Comparison of ENCODE assay signal across 17 cellular contexts in genomic region chr6:14571001-14571400, GRCh38.
DNase-seq lines count a peak whose midpoint lies in the region; ATAC-seq lines count a peak whose summit lies in the region.
"Had no signal": no experiment of that assay in that cellular context is flagged by ENCODE, and none has a peak within 500 bp of the region (broad histone marks: within the 10 kb centered on the region; RNA-seq: fewer than 3 reads in every experiment).

No MANE protein-coding gene starts in this region.

- DNase-seq in activated T-cell treated with anti-CD3 and anti-CD28 coated beads, Interleukin-2, amount 50 U/mL, for 72 hours: no peak
- DNase-seq in activated T-cell treated with anti-CD3 and anti-CD28 coated beads, Interleukin-2, amount 50 U/mL, for 24 hours: no peak
- no peak for DNase-seq in neuronal stem cell (ENCODE audit: low spot score)
- DNase-seq in stimulated activated naive B cell treated with anti-CD40 and anti-IgM and Interleukin-4, amounts not matched to agents 10 μg/mL and 1 μg/mL and 100 μg/mL, for 72 hours: no peak
- no peak for DNase-seq in activated CD4-positive, alpha-beta T cell treated with anti-CD3 and anti-CD28 coated beads for 48 hours
- DNase-seq: AML-193; Caco-2; Calu3; CD4-positive, alpha-beta T cell; CD8-positive, alpha-beta T cell; DMS79 treated with DMSO at 0.1 percent for 48 hours; GF-D8 had no signal

- H2AFZ ChIP-seq in neuronal stem cell (ENCODE audit: low read length): no peak overlapping the region

- H3K27ac ChIP-seq in neuronal stem cell (replicated peaks; ENCODE audit: low read length): no peak overlapping the region
- H3K27ac ChIP-seq: 22Rv1; BLaER1 treated with 17β-estradiol and CSF1 and Interleukin-3, amounts not matched to agents 10 nM and 100 nM; C4-2B had no signal

- no peak overlapping the region for H2BK12ac ChIP-seq in neuronal stem cell (ENCODE audit: low read length)

- H3K27me3 Mint-ChIP-seq in activated T-cell treated with anti-CD3 and anti-CD28 coated beads, Interleukin-2, amount 50 U/mL, for 72 hours (ENCODE audit: low read depth): no peaks in the 10 kb centered on the region
- peaks cover 2% of the 10 kb centered on the region for H3K27me3 Mint-ChIP-seq in activated T-cell treated with anti-CD3 and anti-CD28 coated beads, Interleukin-2, amount 50 U/mL, for 24 hours
- no peaks in the 10 kb centered on the region for H3K27me3 Mint-ChIP-seq in stimulated activated naive B cell treated with anti-CD40 and anti-IgM and Interleukin-4, amounts not matched to agents 10 μg/mL and 1 μg/mL and 100 μg/mL, for 72 hours
- H3K27me3 Mint-ChIP-seq: B cell; CD4-positive, alpha-beta T cell had no signal

- H2AK5ac ChIP-seq in neuronal stem cell (ENCODE audit: low read depth, low read length): no peak overlapping the region

- H3K4ac ChIP-seq in neuronal stem cell (ENCODE audit: low read length): no peak overlapping the region

- H3K4me2 ChIP-seq in neuronal stem cell (ENCODE audit: insufficient read depth, low read length, poor library complexity, severe bottlenecking): no peak overlapping the region
- H3K4me2 ChIP-seq: A549 had no signal

- ATAC-seq in activated T-cell treated with anti-CD3 and anti-CD28 coated beads, Interleukin-2, amount 50 U/mL, for 72 hours (replicated peaks in 1 of 2): no peak
- no peak for ATAC-seq in stimulated activated naive B cell treated with anti-CD40 and anti-IgM and Interleukin-4, amounts not matched to agents 10 μg/mL and 1 μg/mL and 100 μg/mL, for 72 hours (replicated peaks)
- ATAC-seq: A549; CD8-positive, alpha-beta T cell had no signal

- no peak overlapping the region for H3K18ac ChIP-seq in neuronal stem cell (ENCODE audit: low read length)

- no peak overlapping the region for H4K8ac ChIP-seq in neuronal stem cell (ENCODE audit: low read depth, low read length)

- peaks cover 6% of the 10 kb centered on the region for H3K4me1 Mint-ChIP-seq in activated T-cell treated with anti-CD3 and anti-CD28 coated beads, Interleukin-2, amount 50 U/mL, for 72 hours (ENCODE audit: low read depth)
- peaks cover 5% of the 10 kb centered on the region for H3K4me1 Mint-ChIP-seq in activated T-cell treated with anti-CD3 and anti-CD28 coated beads, Interleukin-2, amount 50 U/mL, for 24 hours (ENCODE audit: low read depth)
- peaks cover 58 to 77% of the 10 kb centered on the region in 2 donors for H3K4me1 Mint-ChIP-seq in stimulated activated naive B cell treated with anti-CD40 and anti-IgM and Interleukin-4, amounts not matched to agents 10 μg/mL and 1 μg/mL and 100 μg/mL, for 72 hours

- H3K9me3 Mint-ChIP-seq in activated T-cell treated with anti-CD3 and anti-CD28 coated beads, Interleukin-2, amount 50 U/mL, for 72 hours: peaks cover 0 to 1% of the 10 kb centered on the region in 2 donors
- peaks cover under 1% of the 10 kb centered on the region for H3K9me3 Mint-ChIP-seq in activated T-cell treated with anti-CD3 and anti-CD28 coated beads, Interleukin-2, amount 50 U/mL, for 24 hours
- H3K9me3 Mint-ChIP-seq in stimulated activated naive B cell treated with anti-CD40 and anti-IgM and Interleukin-4, amounts not matched to agents 10 μg/mL and 1 μg/mL and 100 μg/mL, for 72 hours: peaks cover 5 to 9% of the 10 kb centered on the region in 2 donors
- H3K9me3 Mint-ChIP-seq: CD4-positive, alpha-beta T cell; CD8-positive, alpha-beta T cell had no signal

- peak overlapping the region; percentile 8 for H3K27ac Mint-ChIP-seq in activated T-cell treated with anti-CD3 and anti-CD28 coated beads, Interleukin-2, amount 50 U/mL, for 72 hours
- no peak overlapping the region for H3K27ac Mint-ChIP-seq in activated T-cell treated with anti-CD3 and anti-CD28 coated beads, Interleukin-2, amount 50 U/mL, for 24 hours
- peak overlapping the region; percentile 78 for H3K27ac Mint-ChIP-seq in stimulated activated naive B cell treated with anti-CD40 and anti-IgM and Interleukin-4, amounts not matched to agents 10 μg/mL and 1 μg/mL and 100 μg/mL, for 72 hours
- H3K27ac Mint-ChIP-seq: CD4-positive, alpha-beta T cell; CD8-positive, alpha-beta T cell had no signal

- no peak overlapping the region for H2BK5ac ChIP-seq in neuronal stem cell (ENCODE audit: low read length)

- no CpG with 5 or more reads among the region's 8 CpGs for WGBS in neuronal stem cell (ENCODE audit: extremely low coverage in 2 of 2, insufficient read length in 2 of 2, insufficient replicate concordance in 1 of 2), 2 donors

- H3K4me1 ChIP-seq in neuronal stem cell (ENCODE audit: control insufficient read depth in 2 of 2, insufficient read depth in 1 of 2, low read depth in 1 of 2, low read length in 2 of 2): peaks cover 0 to 2% of the 10 kb centered on the region in 2 donors

- H3K9ac ChIP-seq in neuronal stem cell (ENCODE audit: low read depth, low read length, poor library complexity): no peak overlapping the region
- H3K9ac ChIP-seq: BLaER1 treated with 17β-estradiol and CSF1 and Interleukin-3, amounts not matched to agents 10 nM and 100 nM had no signal

- H3K4me3 ChIP-seq in neuronal stem cell (ENCODE audit: low read length in 2 of 2): no peak overlapping the region
- H3K4me3 ChIP-seq: A549; BLaER1 treated with 17β-estradiol and CSF1 and Interleukin-3, amounts not matched to agents 10 nM and 100 nM had no signal

- H2BK15ac ChIP-seq in neuronal stem cell (ENCODE audit: low read length): peak overlapping the region; percentile 54

- no peak overlapping the region for H2BK120ac ChIP-seq in neuronal stem cell (ENCODE audit: low read depth, low read length)

- H3K14ac ChIP-seq in neuronal stem cell (ENCODE audit: low read length): no peak overlapping the region

- H3K23ac ChIP-seq in neuronal stem cell (ENCODE audit: low read depth, low read length, poor library complexity): no peak overlapping the region

- no peak overlapping the region for H3K4me3 Mint-ChIP-seq in activated T-cell treated with anti-CD3 and anti-CD28 coated beads, Interleukin-2, amount 50 U/mL, for 72 hours
- H3K4me3 Mint-ChIP-seq in activated T-cell treated with anti-CD3 and anti-CD28 coated beads, Interleukin-2, amount 50 U/mL, for 24 hours: no peak overlapping the region
- H3K4me3 Mint-ChIP-seq in stimulated activated naive B cell treated with anti-CD40 and anti-IgM and Interleukin-4, amounts not matched to agents 10 μg/mL and 1 μg/mL and 100 μg/mL, for 72 hours: no peak overlapping the region
- H3K4me3 Mint-ChIP-seq: B cell; CD4-positive, alpha-beta T cell; CD8-positive, alpha-beta T cell had no signal

- H3K27me3 ChIP-seq in neuronal stem cell (ENCODE audit: control insufficient read depth in 3 of 3, insufficient read depth in 3 of 3, low read depth in 1 of 3, low read length in 3 of 3): peaks cover 0 to 6% (median 0%) of the 10 kb centered on the region in 3 experiments
- H3K27me3 ChIP-seq: BLaER1 treated with 17β-estradiol and CSF1 and Interleukin-3, amounts not matched to agents 10 nM and 100 nM had no signal

- no peak overlapping the region for H4K91ac ChIP-seq in neuronal stem cell (ENCODE audit: low read depth, low read length, poor library complexity)

- no peaks in the 10 kb centered on the region for H3K79me1 ChIP-seq in neuronal stem cell (ENCODE audit: low read depth, low read length)

- no peaks in the 10 kb centered on the region for H3K9me3 ChIP-seq in neuronal stem cell (replicated peaks in 1 of 2; ENCODE audit: control insufficient read depth in 2 of 2, insufficient read depth in 1 of 2, low read depth in 1 of 2, low read length in 2 of 2)
- H3K9me3 ChIP-seq: A549, Caco-2 had no signal

- H3K36me3 Mint-ChIP-seq in activated T-cell treated with anti-CD3 and anti-CD28 coated beads, Interleukin-2, amount 50 U/mL, for 72 hours (ENCODE audit: insufficient read depth in 2 of 2): peaks cover 1 to 6% of the 10 kb centered on the region in 2 donors
- no peaks in the 10 kb centered on the region for H3K36me3 Mint-ChIP-seq in activated T-cell treated with anti-CD3 and anti-CD28 coated beads, Interleukin-2, amount 50 U/mL, for 24 hours (ENCODE audit: low read depth)
- H3K36me3 Mint-ChIP-seq in stimulated activated naive B cell treated with anti-CD40 and anti-IgM and Interleukin-4, amounts not matched to agents 10 μg/mL and 1 μg/mL and 100 μg/mL, for 72 hours: peaks cover 3 to 14% of the 10 kb centered on the region in 2 donors
- H3K36me3 Mint-ChIP-seq: CD8-positive, alpha-beta T cell had no signal

- no peaks in the 10 kb centered on the region for H3K36me3 ChIP-seq in neuronal stem cell (replicated peaks in 1 of 2; ENCODE audit: control insufficient read depth in 2 of 2, insufficient read depth in 2 of 2, low read length in 2 of 2)
- H3K36me3 ChIP-seq: BLaER1 treated with 17β-estradiol and CSF1 and Interleukin-3, amounts not matched to agents 10 nM and 100 nM had no signal
